Comparison of ENCODE assay signal across 23 cellular contexts in genomic region chr3:102593754-102594602, GRCh38.
A peak's percentile ranks its signal among the peaks of the same experiment; 100 is the strongest.
DNase-seq lines count a peak whose midpoint lies in the region; ATAC-seq, FAIRE-seq and TF ChIP-seq lines count a peak whose summit lies in the region.
"Had no signal": no experiment of that assay in that cellular context is flagged by ENCODE, and none has a peak within 500 bp of the region (broad histone marks: within the 10 kb centered on the region; RNA-seq: fewer than 3 reads in every experiment).

No MANE protein-coding gene starts in this region.

- DNase-seq in SK-N-SH (no peak), LNCaP clone FGC (ENCODE audit: low read depth) (peak; percentile 96), astrocyte of the hippocampus (ENCODE audit: low read depth, low spot score) (peak; percentile 2), small intestine (no peak), WERI-Rb-1 (no peak), T-cell (no peak), H54 (ENCODE audit: insufficient read length, low spot score) (no peak)
- DNase-seq: 8988T; CD8-positive, alpha-beta T cell; DND-41; GDM1; HCEC 1CT; MG63; NCI-H1105; NCI-H1694; NCI-H2107; NCI-H2227 treated with DMSO at 0.1 percent for 48 hours; NCI-H524 treated with DMSO at 0.1 percent for 48 hours; RPMI8226; SIG-M5 had no signal

- no peaks in the 10 kb centered on the region for H4K20me1 ChIP-seq in SK-N-SH (ENCODE audit: insufficient read depth)

- no peak overlapping the region for H3K4me3 Mint-ChIP-seq in T-cell
- H3K4me3 Mint-ChIP-seq: CD8-positive, alpha-beta T cell had no signal

- H3K79me2 ChIP-seq in SK-N-SH (ENCODE audit: insufficient read depth), result no peaks in the 10 kb centered on the region

- H3K27ac Mint-ChIP-seq in T-cell, result no peak overlapping the region
- H3K27ac Mint-ChIP-seq: CD8-positive, alpha-beta T cell had no signal

- no peak overlapping the region for H2AFZ ChIP-seq in SK-N-SH (ENCODE audit: low read depth)

- H3K27me3 Mint-ChIP-seq in T-cell, result peaks cover 0 to 3% of the 10 kb centered on the region in 2 donors

- H3K27me3 ChIP-seq in SK-N-SH (ENCODE audit: insufficient read depth), result no peaks in the 10 kb centered on the region
- no peaks in the 10 kb centered on the region for H3K27me3 ChIP-seq in small intestine (ENCODE audit: control insufficient read depth in 2 of 2, insufficient read depth in 2 of 2, low read length in 2 of 2)
- H3K27me3 ChIP-seq in WERI-Rb-1 (ENCODE audit: insufficient read depth, low read depth, severe bottlenecking), result no peaks in the 10 kb centered on the region
- H3K27me3 ChIP-seq: MG63 had no signal

- H3K4me2 ChIP-seq in SK-N-SH, result no peak overlapping the region

- no peaks in the 10 kb centered on the region for H3F3A ChIP-seq in SK-N-SH (replicated peaks; ENCODE audit: insufficient read depth)

- H3K4me3 ChIP-seq in SK-N-SH (ENCODE audit: low read depth in 2 of 2, low read length in 1 of 2) (no peak overlapping the region), LNCaP clone FGC (ENCODE audit: low read depth, low read length) (no peak overlapping the region), small intestine (ENCODE audit: low read depth in 1 of 2, low read length in 2 of 2) (no peak overlapping the region), WERI-Rb-1 (ENCODE audit: low read depth, low read length) (no peak overlapping the region)
- H3K4me3 ChIP-seq: MG63 had no signal

- H3K9me2 ChIP-seq in SK-N-SH, result no peaks in the 10 kb centered on the region

- no peaks in the 10 kb centered on the region for H3K36me3 ChIP-seq in SK-N-SH (replicated peaks in 1 of 2; ENCODE audit: control insufficient read depth in 1 of 2, insufficient read depth in 2 of 2, low read length in 1 of 2)
- H3K36me3 ChIP-seq in small intestine (ENCODE audit: control insufficient read depth in 2 of 2, insufficient read depth in 2 of 2, low read length in 2 of 2), result no peaks in the 10 kb centered on the region
- no peaks in the 10 kb centered on the region for H3K36me3 ChIP-seq in WERI-Rb-1
- H3K36me3 ChIP-seq: MG63 had no signal

- H3K9me3 ChIP-seq in SK-N-SH (no peaks in the 10 kb centered on the region), small intestine (ENCODE audit: control insufficient read depth, low read depth) (no peaks in the 10 kb centered on the region), WERI-Rb-1 (ENCODE audit: severe bottlenecking) (no peaks in the 10 kb centered on the region)

- 26% methylated on average over 2 of the region's 2 CpGs for WGBS in SK-N-SH (ENCODE audit: low lambda C conversion rate)
- 76 to 86% (median 80%) methylated on average over 2 of the region's 2 CpGs for WGBS in small intestine, 3 donors

- no peaks in the 10 kb centered on the region for H3K36me3 Mint-ChIP-seq in T-cell
- H3K36me3 Mint-ChIP-seq: CD8-positive, alpha-beta T cell had no signal

- H3K9me3 Mint-ChIP-seq in T-cell, result peaks cover 0 to 6% (median 0%) of the 10 kb centered on the region in 3 donors

- POLR2A ChIA-PET in SK-N-SH (lab: Yijun Ruan, JAX), result no interaction called here
- POLR2A ChIA-PET in T-cell (lab: Charles Lee), result no interaction called here

- H3K4me1 Mint-ChIP-seq in T-cell, result no peaks in the 10 kb centered on the region

- CTCF ChIA-PET in SK-N-SH (lab: Yijun Ruan, JAX), result interaction anchor here (0.9 to 1.0 kb wide), 2 partner anchors 10 to 791 kb away, joined by 3 read pairs; no protein-coding TSS in a partner anchor
- CTCF ChIA-PET in T-cell (lab: Charles Lee), result interaction anchor here in 1 of 2 donors (0.7 kb wide), 1 partner anchor 10 kb away, joined by 5 read pairs; no protein-coding TSS in a partner anchor

- FAIRE-seq in small intestine (lab: Jason Lieb, UNC) (peak; percentile 98), H54 (lab: Jason Lieb, UNC) (no peak)
- FAIRE-seq: GM12891, GM19239 had no signal

- H3K9ac ChIP-seq in SK-N-SH, result no peak overlapping the region

- peak; percentile 47; the same call in 2 of the 3 replicates for ATAC-seq in SK-N-SH treated with all-trans-retinoic acid at 6 μM for 48 hours
- ATAC-seq in T-cell (replicated peaks in 1 of 4), result no peak
- ATAC-seq: CD8-positive, alpha-beta T cell had no signal

- H3K27ac ChIP-seq in SK-N-SH (ENCODE audit: low read depth in 2 of 2, low read length in 1 of 2) (no peak overlapping the region), small intestine (ENCODE audit: low read depth in 1 of 2, low read length in 1 of 2) (no peak overlapping the region), WERI-Rb-1 (no peak overlapping the region)

- H3K4me1 ChIP-seq in SK-N-SH (ENCODE audit: control insufficient read depth in 1 of 2, insufficient read depth in 2 of 2, low read depth in 1 of 2, low read length in 1 of 2) (no peaks in the 10 kb centered on the region), small intestine (ENCODE audit: control insufficient read depth in 2 of 2, insufficient read depth in 1 of 2, low read depth in 1 of 2, low read length in 1 of 2) (no peaks in the 10 kb centered on the region)

- TF ChIP-seq RAD21 in SK-N-SH (IDR thresholded peaks at IDR 0.05; ENCODE audit: low read length), result no peak

- TF ChIP-seq POLR2A in H54 (IDR thresholded peaks at IDR 0.05; ENCODE audit: low read depth, low read length), result no peak

- TF ChIP-seq CTCF in SK-N-SH (IDR thresholded peaks at IDR 0.05) (no peak), LNCaP clone FGC (IDR thresholded peaks at IDR 0.05; ENCODE audit: control insufficient read depth, extremely low read depth, insufficient read depth) (no peak), WERI-Rb-1 (IDR thresholded peaks at IDR 0.05; ENCODE audit: low read depth, low read length) (no peak)

- TF ChIP-seq EP300 in SK-N-SH (IDR thresholded peaks at IDR 0.05; ENCODE audit: borderline replicate concordance in 1 of 2, low read depth in 1 of 2, low read length in 1 of 2), result no peak

TF ChIP-seq in SK-N-SH treated with all-trans-retinoic acid at 6 μM for 48 hours, 23 proteins besides CTCF, POLR2A, EP300 and RAD21 (continues in another document):
- TF ChIP-seq ZC3H10 (CRISPR knock-in tag; IDR thresholded peaks at IDR 0.05) (no peak), TSHZ2 (CRISPR knock-in tag; IDR thresholded peaks at IDR 0.05) (peak; percentile 73; the same call in 1 of the 2 replicates)

TF ChIP-seq in SK-N-SH, 30 proteins besides CTCF, POLR2A, EP300 and RAD21:
- no peak for TF ChIP-seq GATA2 (CRISPR knock-in tag; IDR thresholded peaks at IDR 0.05)
- TF ChIP-seq NRF1 (IDR thresholded peaks at IDR 0.05; ENCODE audit: low read depth, low read length), result no peak
- no peak for TF ChIP-seq RXRA (IDR thresholded peaks at IDR 0.05; ENCODE audit: borderline replicate concordance, low read depth)
- no peak for TF ChIP-seq TEAD4 (IDR thresholded peaks at IDR 0.05; ENCODE audit: borderline replicate concordance, insufficient read depth)
- TF ChIP-seq USF2 (IDR thresholded peaks at IDR 0.05; ENCODE audit: borderline replicate concordance, low read depth, low read length), result no peak
- TF ChIP-seq FOXM1 (IDR thresholded peaks at IDR 0.05; ENCODE audit: low read depth), result no peak

Comparison
In these comparisons a context has a peak if more than half of its experiments do, and no peak if none do; other contexts are left out.
1. DNase-seq: peak in LNCaP clone FGC (single experiment) and astrocyte of the hippocampus (single experiment); none in SK-N-SH (single experiment), small intestine (single experiment), WERI-Rb-1 (single experiment), T-cell (0 of 34) and H54 (single experiment).